In the genomic region with DNA sequence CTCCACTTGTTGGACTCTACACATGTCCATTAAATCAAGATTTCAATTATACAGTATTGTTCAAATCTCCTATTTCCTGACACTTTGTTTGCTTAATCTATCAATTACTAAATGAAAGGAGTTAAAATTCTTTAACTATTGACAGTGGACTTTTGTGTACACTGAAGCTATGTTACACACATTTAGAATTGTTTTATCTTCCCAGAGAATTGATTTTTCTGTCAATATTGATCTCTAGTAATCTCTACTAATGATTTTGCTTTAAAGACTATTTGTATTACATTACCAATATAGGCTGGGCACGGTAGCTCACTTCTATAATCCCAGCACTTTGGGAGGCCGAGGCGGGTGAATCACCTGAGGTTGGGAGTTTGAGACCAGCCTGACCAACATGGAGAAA, we compare ENCODE assay signal across 36 cellular contexts.
"Had no signal": no experiment of that assay in that cellular context is flagged by ENCODE, and none has a peak within 500 bp of the region (broad histone marks: within the 10 kb centered on the region; RNA-seq: fewer than 3 reads in every experiment).

No MANE protein-coding gene starts in this region.

- H3K4me2 ChIP-seq: KMS-11 had no signal

- H3K9ac ChIP-seq: KMS-11 had no signal

- H3K27me3 ChIP-seq: MG63 had no signal

- H3K27ac ChIP-seq: KMS-11 had no signal

- DNase-seq: Karpas-422, Kasumi-1, KG1, MG63, MM.1S, MV-4-11, NCI-H1048, NCI-H1092, NCI-H1092 treated with DMSO at 0.1 percent for 48 hours, NCI-H1105, NCI-H1105 treated with DMSO at 0.1 percent for 48 hours, NCI-H1417, NCI-H1417 treated with DMSO at 0.1 percent for 48 hours, NCI-H1436, NCI-H1436 treated with DMSO at 0.1 percent for 48 hours, NCI-H1694, NCI-H1694 treated with DMSO at 0.1 percent for 48 hours, NCI-H187, NCI-H187 treated with DMSO at 0.1 percent for 48 hours, NCI-H1930, NCI-H2029, NCI-H2029 treated with DMSO at 0.1 percent for 48 hours, NCI-H2081, NCI-H2081 treated with DMSO at 0.1 percent for 48 hours, NCI-H2107, NCI-H2171, NCI-H2171 treated with DMSO at 0.1 percent for 48 hours, NCI-H2227 treated with DMSO at 0.1 percent for 48 hours, NCI-H226, NCI-H345, NCI-H446, NCI-H446 treated with DMSO at 0.1 percent for 48 hours, NCI-H510A, NCI-H510A treated with DMSO at 0.1 percent for 48 hours, NCI-H524 had no signal

- H3K36me3 ChIP-seq: MG63 had no signal

- H3K4me3 ChIP-seq: MG63 had no signal

- H3K9me3 ChIP-seq: MG63 had no signal
